In the genomic region with DNA sequence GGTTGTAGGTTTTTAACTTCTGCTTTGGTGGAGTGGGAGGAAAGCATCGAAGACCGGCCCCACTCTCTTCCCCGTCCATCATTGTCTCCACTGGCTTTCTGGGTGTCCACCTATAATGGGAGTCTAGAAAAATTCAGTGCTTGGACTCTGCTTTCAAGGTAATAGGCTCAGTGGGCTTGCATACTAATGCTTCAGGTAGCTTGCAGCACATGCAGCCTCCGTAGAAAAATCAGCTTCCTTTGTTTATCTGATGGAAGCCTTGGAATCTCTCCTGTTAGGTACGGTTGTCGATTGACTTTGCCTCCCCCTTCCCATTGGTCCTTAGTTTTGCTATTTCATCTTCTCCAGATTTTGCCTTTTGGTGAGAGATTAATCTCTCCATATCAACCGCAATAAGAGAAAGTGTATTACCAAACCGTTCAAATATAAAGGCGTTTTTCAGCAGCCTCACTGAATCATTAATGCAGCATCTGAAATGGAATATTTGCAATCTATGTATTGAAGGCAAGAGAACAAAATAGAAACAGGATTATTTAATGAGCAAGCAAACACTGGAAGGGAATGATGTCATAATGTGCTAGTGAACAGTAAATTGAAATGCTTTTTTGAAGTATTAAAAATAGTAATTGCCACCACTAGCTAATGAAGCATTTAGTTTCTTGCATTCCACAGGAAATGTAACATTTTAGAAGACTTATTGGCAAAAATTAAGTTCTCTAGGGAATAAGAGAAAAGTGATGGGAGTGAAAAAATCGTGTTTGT, we compare ENCODE assay signal across 8 cellular contexts. TPM values are rescaled to one million over a fixed set of nuclear protein-coding genes. Genes with fewer than 3 reads are reported as not detected.
DNase-seq lines count a peak whose midpoint lies in the region; ATAC-seq lines count a peak whose summit lies in the region.

No MANE protein-coding gene starts in this region.

- DNase-seq in T-helper 1 cell (no peak), NCI-H2171 (lab: John Stamatoyannopoulos, UW) (peak; percentile 28), AG20443 (ENCODE audit: low spot score) (no peak)
- DNase-seq in naive thymus-derived CD8-positive, alpha-beta T cell, result no peak

- POLR2A ChIA-PET in naive thymus-derived CD8-positive, alpha-beta T cell (lab: Charles Lee), result interaction anchor here (0.5 to 2.4 kb wide), 17 partner anchors 8 to 1901 kb away, joined by 3 to 22 read pairs (median 5); partner anchors contain the start of genes GARS1, KBTBD2 and RP9

- H3K4me1 Mint-ChIP-seq in T-helper 1 cell treated with Interleukin-12 subunit alpha and Interleukin-12 subunit beta and Interleukin-4 antibody, amounts not matched to agents 30 μg/mL and 1 μg/mL, for 36 hours (ENCODE audit: low read depth), result peaks cover 26% of the 10 kb centered on the region
- H3K4me1 Mint-ChIP-seq in dendritic cell treated with granulocyte-macrophage colony-stimulating factor and Interleukin-4, amounts not matched to agents 40 ng/mL and 50 ng/mL, for 4 days (ENCODE audit: low read depth), result peaks cover 30% of the 10 kb centered on the region
- peaks cover 14 to 63% (median 43%) of the 10 kb centered on the region in 4 donors for H3K4me1 Mint-ChIP-seq in naive thymus-derived CD8-positive, alpha-beta T cell

- intact Hi-C loops in dendritic cell treated with granulocyte-macrophage colony-stimulating factor and Interleukin-4, amounts not matched to agents 40 ng/mL and 50 ng/mL, for 4 days (cut with micrococcal nuclease), result loop anchor here (10.0 kb wide), 2 partner anchors 569 to 609 kb away; partner anchors contain the start of genes NT5C3A and RP9

- H3K27ac Mint-ChIP-seq in T-helper 1 cell treated with Interleukin-12 subunit alpha and Interleukin-12 subunit beta and Interleukin-4 antibody, amounts not matched to agents 30 μg/mL and 1 μg/mL, for 36 hours, result peak overlapping the region; percentile 93
- H3K27ac Mint-ChIP-seq in dendritic cell treated with granulocyte-macrophage colony-stimulating factor and Interleukin-4, amounts not matched to agents 40 ng/mL and 50 ng/mL, for 4 days, result peak overlapping the region; percentile 99
- peak overlapping the region; percentile 92 to 99 (median 98) for H3K27ac Mint-ChIP-seq in naive thymus-derived CD8-positive, alpha-beta T cell

- peak in 1 of 2 donors; percentile 1 for ATAC-seq in naive thymus-derived CD8-positive, alpha-beta T cell
- no peak for ATAC-seq in HG03378 (IDR thresholded peaks at IDR 0.05; ENCODE audit: unreplicated experiment)
- no peak for ATAC-seq in GM21825 (IDR thresholded peaks at IDR 0.05; ENCODE audit: unreplicated experiment)

- no peaks in the 10 kb centered on the region for H3K27me3 Mint-ChIP-seq in T-helper 1 cell treated with Interleukin-12 subunit alpha and Interleukin-12 subunit beta and Interleukin-4 antibody, amounts not matched to agents 30 μg/mL and 1 μg/mL, for 36 hours (ENCODE audit: low read depth)
- no peaks in the 10 kb centered on the region for H3K27me3 Mint-ChIP-seq in dendritic cell treated with granulocyte-macrophage colony-stimulating factor and Interleukin-4, amounts not matched to agents 40 ng/mL and 50 ng/mL, for 4 days
- H3K27me3 Mint-ChIP-seq in naive thymus-derived CD8-positive, alpha-beta T cell, result no peaks in the 10 kb centered on the region

- H3K36me3 Mint-ChIP-seq in T-helper 1 cell treated with Interleukin-12 subunit alpha and Interleukin-12 subunit beta and Interleukin-4 antibody, amounts not matched to agents 30 μg/mL and 1 μg/mL, for 36 hours (ENCODE audit: low read depth), result peaks cover 10% of the 10 kb centered on the region
- H3K36me3 Mint-ChIP-seq in dendritic cell treated with granulocyte-macrophage colony-stimulating factor and Interleukin-4, amounts not matched to agents 40 ng/mL and 50 ng/mL, for 4 days (ENCODE audit: low read depth), result peaks cover 41% of the 10 kb centered on the region
- peaks cover 0 to 19% (median 10%) of the 10 kb centered on the region in 3 donors for H3K36me3 Mint-ChIP-seq in naive thymus-derived CD8-positive, alpha-beta T cell

- H3K4me3 Mint-ChIP-seq in T-helper 1 cell treated with Interleukin-12 subunit alpha and Interleukin-12 subunit beta and Interleukin-4 antibody, amounts not matched to agents 30 μg/mL and 1 μg/mL, for 36 hours, result peak overlapping the region; percentile 95
- peak overlapping the region; percentile 95 for H3K4me3 Mint-ChIP-seq in dendritic cell treated with granulocyte-macrophage colony-stimulating factor and Interleukin-4, amounts not matched to agents 40 ng/mL and 50 ng/mL, for 4 days
- peak overlapping the region; percentile 88 to 98 (median 94) for H3K4me3 Mint-ChIP-seq in naive thymus-derived CD8-positive, alpha-beta T cell

- H3K9me3 Mint-ChIP-seq in T-helper 1 cell treated with Interleukin-12 subunit alpha and Interleukin-12 subunit beta and Interleukin-4 antibody, amounts not matched to agents 30 μg/mL and 1 μg/mL, for 36 hours, result no peaks in the 10 kb centered on the region
- no peaks in the 10 kb centered on the region for H3K9me3 Mint-ChIP-seq in dendritic cell treated with granulocyte-macrophage colony-stimulating factor and Interleukin-4, amounts not matched to agents 40 ng/mL and 50 ng/mL, for 4 days
- no peaks in the 10 kb centered on the region for H3K9me3 Mint-ChIP-seq in naive thymus-derived CD8-positive, alpha-beta T cell

RNA-seq across cellular contexts. Expression of gene AVL9, which starts 0.9 kb away (rescaled TPM):
- 10 to 100 TPM; 44.5 to 45.3 TPM for total RNA-seq in naive thymus-derived CD8-positive, alpha-beta T cell
- 10 to 100 TPM; 10.4 to 13.4 (median 12.5) TPM for polyA plus RNA-seq in naive thymus-derived CD8-positive, alpha-beta T cell

RNA-seq across cellular contexts. Expression of gene LSM5, which starts 6.1 kb away (rescaled TPM):
- 10 to 100 TPM; 45.9 to 56.9 TPM for total RNA-seq in naive thymus-derived CD8-positive, alpha-beta T cell
- 100 to 1,000 TPM; 141 to 179 (median 174) TPM for polyA plus RNA-seq in naive thymus-derived CD8-positive, alpha-beta T cell
